8 cellular contexts compared by ENCODE assay signal in genomic region chr2:181891966-181892794, GRCh38. TPM values are rescaled to one million over a fixed set of nuclear protein-coding genes. Genes with fewer than 3 reads are reported as not detected.
A peak's percentile ranks its signal among the peaks of the same experiment; 100 is the strongest.
DNase-seq lines count a peak whose midpoint lies in the region; ATAC-seq and TF ChIP-seq lines count a peak whose summit lies in the region.

No MANE protein-coding gene starts in this region.

- in situ Hi-C loops in brain microvascular endothelial cell (cut with HindIII; ENCODE audit: low pct_ligation_motif_present, low sequenced_read_pairs), result loop anchor here (25.0 kb wide), 1 partner anchor 155 kb away; no protein-coding TSS in a partner anchor

- DNase-seq in NCI-H1436 (lab: John Stamatoyannopoulos, UW) (peak; percentile 48), NCI-H1436 treated with DMSO at 0.1 percent for 48 hours (lab: John Stamatoyannopoulos, UW) (no peak), NCI-H146 treated with DMSO at 0.1 percent for 48 hours (lab: John Stamatoyannopoulos, UW; ENCODE audit: unreplicated experiment) (peak; percentile 39), UCSD-AML1 (lab: John Stamatoyannopoulos, UW; ENCODE audit: unreplicated experiment) (peak; percentile 80), brain microvascular endothelial cell (peak; percentile 46), iPS-NIHi11 (ENCODE audit: low spot score) (peak; percentile 61), spleen (peak; percentile 96)

- H3K27ac ChIP-seq in brain microvascular endothelial cell, result peak overlapping the region; percentile 89
- H3K27ac ChIP-seq in spleen, result peak overlapping the region; percentile 93 to 98 (median 97)

- H3K4me3 ChIP-seq in brain microvascular endothelial cell (ENCODE audit: low read depth, low read length), result peak overlapping the region; percentile 89
- H3K4me3 ChIP-seq in spleen, result peak overlapping the region; percentile 59 to 93 (median 86)

- peaks cover 11 to 58% (median 46%) of the 10 kb centered on the region in 6 donors for H3K4me1 ChIP-seq in spleen

- TF ChIP-seq CTCF in brain microvascular endothelial cell (IDR thresholded peaks at IDR 0.05; ENCODE audit: low read depth, low read length, missing control alignments), result peak; percentile 23
- no peak for TF ChIP-seq CTCF in spleen (IDR thresholded peaks at IDR 0.05 in 8 of 11, conservative IDR thresholded peaks at IDR 0.05 in 3 of 11)

- H3K27me3 ChIP-seq in brain microvascular endothelial cell (replicated peaks) (no peaks in the 10 kb centered on the region), spleen (replicated peaks in 1 of 7) (no peaks in the 10 kb centered on the region)

- TF ChIP-seq POLR2A in spleen (IDR thresholded peaks at IDR 0.05), result peak in 1 of 3 donors; percentile 67

- WGBS in spleen, 5 donors, result 0 to 1% (median 0%) methylated on average over 29 to 83 of the region's 83 CpGs

- intact Hi-C loops in spleen (cut with DNase I; ENCODE audit: low total_unique reads), result no loop called here

- no peaks in the 10 kb centered on the region for H3K9me3 ChIP-seq in spleen

- ATAC-seq in HG02840 (IDR thresholded peaks at IDR 0.05; ENCODE audit: low FRiP score, unreplicated experiment), result peak; percentile 64

- H3K36me3 ChIP-seq in brain microvascular endothelial cell (replicated peaks), result peaks cover 7% of the 10 kb centered on the region
- peaks cover 0 to 6% (median 0%) of the 10 kb centered on the region in 6 donors for H3K36me3 ChIP-seq in spleen

RNA-seq across cellular contexts. Expression of gene ITPRID2, which starts 0.7 kb away (rescaled TPM):
- 100 to 1,000 TPM in 6 of 7 donors, 10 to 100 TPM in 1; 97.6 to 230 (median 127) TPM for total RNA-seq in spleen
- 10 to 100 TPM; 18.0 to 34.0 (median 19.5) TPM for polyA plus RNA-seq in spleen
